7 cellular contexts compared by ENCODE assay signal in genomic region chr9:126146254-126147145, GRCh38.
A peak's percentile ranks its signal among the peaks of the same experiment; 100 is the strongest.
DNase-seq lines count a peak whose midpoint lies in the region; ATAC-seq and TF ChIP-seq lines count a peak whose summit lies in the region.

No MANE protein-coding gene starts in this region.

- intact Hi-C loops in mammary epithelial cell (cut with micrococcal nuclease): no loop called here
- intact Hi-C loops in lower lobe of right lung (cut with DNase I): no loop called here

- H3K27ac ChIP-seq in OCI-LY1 (ENCODE audit: low read depth, low read length, poor library complexity, severe bottlenecking): no peak overlapping the region
- H3K27ac ChIP-seq in mammary epithelial cell (ENCODE audit: insufficient read depth, low read depth, low read length): no peak overlapping the region
- H3K27ac ChIP-seq in lower lobe of right lung: no peak overlapping the region

- H3K27me3 ChIP-seq in OCI-LY1 (ENCODE audit: insufficient read depth, low read length): peaks cover 6% of the 10 kb centered on the region; the same call in 1 of the 2 replicates
- H3K27me3 ChIP-seq in mammary epithelial cell (ENCODE audit: insufficient read depth, low read length): no peaks in the 10 kb centered on the region
- H3K27me3 ChIP-seq in lower lobe of right lung (ENCODE audit: low read depth): peaks cover 6% of the 10 kb centered on the region

- no peak overlapping the region for H3K4me2 ChIP-seq in OCI-LY1 (ENCODE audit: low read length)
- no peak overlapping the region for H3K4me2 ChIP-seq in mammary epithelial cell (ENCODE audit: insufficient read depth, low read depth, low read length)

- dilution Hi-C loops in mammary epithelial cell (cut with HindIII; ENCODE audit: low sequenced_read_pairs): no loop called here

- ATAC-seq in HG03442 (IDR thresholded peaks at IDR 0.05; ENCODE audit: unreplicated experiment): peak; percentile 43
- peak; percentile 53 to 54 for ATAC-seq in lower lobe of right lung
- no peak for ATAC-seq in GM18498 (IDR thresholded peaks at IDR 0.05; ENCODE audit: unreplicated experiment)
- no peak for ATAC-seq in GM18870 (IDR thresholded peaks at IDR 0.05; ENCODE audit: unreplicated experiment)

- H3K36me3 ChIP-seq in OCI-LY1 (ENCODE audit: insufficient read depth, low read length) (no peaks in the 10 kb centered on the region), mammary epithelial cell (ENCODE audit: insufficient read depth, low read length) (no peaks in the 10 kb centered on the region), lower lobe of right lung (no peaks in the 10 kb centered on the region)

- H3K4me3 ChIP-seq in GM12864 (ENCODE audit: low read depth, low read length): peak overlapping the region; percentile 28
- no peak overlapping the region for H3K4me3 ChIP-seq in OCI-LY1 (ENCODE audit: low read depth, low read length, poor library complexity, severe bottlenecking)
- no peak overlapping the region for H3K4me3 ChIP-seq in mammary epithelial cell (replicated peaks in 1 of 3; ENCODE audit: insufficient read depth in 1 of 3, low read depth in 2 of 3, low read length in 3 of 3)
- no peak overlapping the region for H3K4me3 ChIP-seq in lower lobe of right lung

- H3K4me1 ChIP-seq in OCI-LY1 (ENCODE audit: insufficient read depth, low read length, severe bottlenecking) (no peaks in the 10 kb centered on the region), mammary epithelial cell (ENCODE audit: insufficient read depth, low read length) (no peaks in the 10 kb centered on the region), lower lobe of right lung (peaks cover 7% of the 10 kb centered on the region)

- CTCF ChIA-PET in mammary epithelial cell (lab: Charles Lee; ENCODE audit: low non-redundant PET): no interaction called here

- H3K79me2 ChIP-seq in OCI-LY1 (ENCODE audit: insufficient read depth, low read length) (no peaks in the 10 kb centered on the region), mammary epithelial cell (ENCODE audit: insufficient read depth, low read length) (no peaks in the 10 kb centered on the region)

- 21% methylated on average over 16 of the region's 19 CpGs for WGBS in mammary epithelial cell (ENCODE audit: low coverage, missing lambda C conversion rate)

- TF ChIP-seq CTCF in GM12864 (IDR thresholded peaks at IDR 0.05; ENCODE audit: low read depth, low read length, missing control alignments): peak; percentile 78
- TF ChIP-seq CTCF in OCI-LY1 (IDR thresholded peaks at IDR 0.05; ENCODE audit: low read length): peak; percentile 57
- TF ChIP-seq CTCF in mammary epithelial cell (conservative IDR thresholded peaks at IDR 0.05 in 1 of 2, IDR thresholded peaks at IDR 0.05 in 1 of 2; ENCODE audit: extremely low read depth in 1 of 2, insufficient read depth in 1 of 2, low read depth in 1 of 2, low read length in 2 of 2): peak; percentile 31 to 64
- peak; percentile 12 for TF ChIP-seq CTCF in lower lobe of right lung (IDR thresholded peaks at IDR 0.05)

- in situ Hi-C loops in mammary epithelial cell (cut with MboI; ENCODE audit: low sequenced_read_pairs in 2 of 2): no loop called here

- H2AFZ ChIP-seq in OCI-LY1 (ENCODE audit: low read length) (no peak overlapping the region), mammary epithelial cell (ENCODE audit: low read depth, low read length) (no peak overlapping the region)

- BruUV-seq in mammary epithelial cell (replicated peaks; lab: Mats Ljungman, UMichigan): no TSS peak

- H3K9ac ChIP-seq in OCI-LY1 (ENCODE audit: low read length) (no peak overlapping the region), mammary epithelial cell (ENCODE audit: insufficient read depth, low read length) (no peak overlapping the region)

- no peaks in the 10 kb centered on the region for H3K9me3 ChIP-seq in OCI-LY1 (ENCODE audit: low read length)
- no peaks in the 10 kb centered on the region for H3K9me3 ChIP-seq in mammary epithelial cell (replicated peaks; ENCODE audit: insufficient read depth, low read length)
- H3K9me3 ChIP-seq in lower lobe of right lung: no peaks in the 10 kb centered on the region

- no peaks in the 10 kb centered on the region for H4K20me1 ChIP-seq in OCI-LY1 (ENCODE audit: insufficient read depth, low read length)
- no peaks in the 10 kb centered on the region for H4K20me1 ChIP-seq in mammary epithelial cell (ENCODE audit: insufficient read depth, low read length)

- H3K9me2 ChIP-seq in OCI-LY1 (ENCODE audit: low read depth, low read length): no peaks in the 10 kb centered on the region

- peak; percentile 13 for DNase-seq in GM12864 (ENCODE audit: low read depth)
- DNase-seq in mammary epithelial cell: no peak
- no peak for DNase-seq in lower lobe of right lung

- no peaks in the 10 kb centered on the region for H3F3A ChIP-seq in OCI-LY1 (ENCODE audit: insufficient read depth, low read length)

Comparison
In these comparisons a context has a peak if more than half of its experiments do, and no peak if none do; other contexts are left out.
1. CTCF ChIP-seq: peak in every context shown above with its lines; median percentile 78 in GM12864; 57 in OCI-LY1; 48 in mammary epithelial cell; 12 in lower lobe of right lung.
2. ATAC-seq: peak in HG03442 (single experiment) and lower lobe of right lung (2 of 2); none in GM18498 (single experiment) and GM18870 (single experiment).